In genomic region chr20:959996-960615, GRCh38 we compare ENCODE assay signal across 30 cellular contexts. TPM values are rescaled to one million over a fixed set of nuclear protein-coding genes. Genes with fewer than 3 reads are reported as not detected.
"Had no signal": no experiment of that assay in that cellular context is flagged by ENCODE, and none has a peak within 500 bp of the region (broad histone marks: within the 10 kb centered on the region; RNA-seq: fewer than 3 reads in every experiment).

No MANE protein-coding gene starts in this region.

- H3K9ac ChIP-seq: neural progenitor cell had no signal

- ATAC-seq: left colon; left lung; lower lobe of right lung; right cardiac atrium; stimulated activated effector memory CD8-positive, alpha-beta T cell treated with anti-CD3 and anti-CD28 coated beads, Interleukin-12 subunit alpha, Interleukin-12 subunit beta, amount 100 ng/mL, for 72 hours; upper lobe of right lung had no signal

- DNase-seq: hypothalamus; kidney; left colon; left lung; lower lobe of right lung; mammary epithelial cell; mesenchymal stem cell; natural killer cell; occipital lobe; ovary; retina; right cardiac atrium; sigmoid colon; small intestine; spleen; stimulated activated CD4-positive, alpha-beta T cell treated with anti-CD3 and anti-CD28 coated beads, Interleukin-4, amount 100 ng/mL, for 24 hours; stimulated activated naive CD4-positive, alpha-beta T cell; tibial artery; trophoblast cell; upper lobe of right lung had no signal

- H3K4me1 ChIP-seq: lower lobe of right lung, neural progenitor cell, prostate gland, sigmoid colon, upper lobe of right lung had no signal

- H2AFZ ChIP-seq: neural progenitor cell had no signal

- H3K27me3 ChIP-seq: neural progenitor cell, ovary had no signal

- H3K9me3 ChIP-seq: left lung, lower lobe of right lung, neutrophil, ovary, prostate gland, sigmoid colon, spleen, suprapubic skin, thoracic aorta, tibial artery, upper lobe of right lung had no signal

- H3K4me2 ChIP-seq: neural progenitor cell had no signal

- FAIRE-seq: islet of Langerhans, kidney, small intestine, urothelium cell line had no signal

- H3K27ac ChIP-seq: left lung, lower lobe of right lung, neural progenitor cell, neutrophil, ovary, prostate gland, sigmoid colon, spleen, suprapubic skin, thoracic aorta, tibial artery, upper lobe of right lung had no signal

- H3K4me3 ChIP-seq: left lung, lower lobe of right lung, neural progenitor cell, ovary, prostate gland, sigmoid colon, spleen, suprapubic skin, thoracic aorta, tibial artery, upper lobe of right lung had no signal

- H3K36me3 ChIP-seq: left lung, lower lobe of right lung, neural progenitor cell, neutrophil, ovary, prostate gland, sigmoid colon, spleen, suprapubic skin, thoracic aorta, tibial artery, upper lobe of right lung had no signal

RNA-seq across cellular contexts. Expression of gene RSPO4, which starts 42.0 kb away (rescaled TPM):
- total RNA-seq: liver, mammary epithelial cell, occipital lobe, sigmoid colon, thoracic aorta had no signal
- polyA plus RNA-seq: immature natural killer cell, liver had no signal

RNA-seq across cellular contexts. Expression of gene ANGPT4, which starts 44.0 kb away (rescaled TPM):
- total RNA-seq: left colon, natural killer cell, occipital lobe, spleen had no signal
- polyA plus RNA-seq: immature natural killer cell had no signal
